1 cellular context compared by ENCODE assay signal in the genomic region with DNA sequence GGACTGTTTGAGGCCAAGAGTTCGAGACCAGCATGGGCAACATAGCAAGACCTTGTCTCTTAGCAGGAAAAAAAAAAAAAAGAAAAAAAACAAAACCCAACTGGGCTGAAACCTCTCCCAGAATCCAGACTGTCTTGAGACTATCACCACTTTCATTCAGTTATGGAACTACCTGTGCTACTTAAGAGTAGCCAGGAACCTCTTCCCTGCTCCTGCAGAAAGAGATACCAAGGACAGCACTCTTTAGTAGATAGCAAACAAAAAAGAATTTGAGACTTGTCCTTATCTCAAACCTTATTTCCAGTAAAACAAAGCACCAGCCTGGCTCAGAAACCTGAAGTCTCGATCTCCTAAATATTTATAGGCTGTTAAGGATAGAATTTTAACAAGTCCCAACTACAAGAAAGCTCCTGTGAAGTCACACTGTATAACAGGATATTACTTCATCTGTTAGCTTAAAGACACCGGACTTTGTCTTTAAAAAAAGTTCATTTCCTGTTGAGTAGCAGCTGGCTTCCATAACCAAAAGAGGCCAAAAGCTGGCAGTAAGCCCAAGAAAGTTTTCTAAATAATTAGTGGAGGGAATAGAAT.
TF ChIP-seq lines count a peak whose summit lies in the region.

No MANE protein-coding gene starts in this region.

TF ChIP-seq in IMR-90, 13 proteins besides CTCF, POLR2A, EP300 and RAD21 (continued from another document):
- TF ChIP-seq RCOR1 (IDR thresholded peaks at IDR 0.05; ENCODE audit: insufficient replicate concordance, low read length), result no peak
- TF ChIP-seq, protein P1, sequence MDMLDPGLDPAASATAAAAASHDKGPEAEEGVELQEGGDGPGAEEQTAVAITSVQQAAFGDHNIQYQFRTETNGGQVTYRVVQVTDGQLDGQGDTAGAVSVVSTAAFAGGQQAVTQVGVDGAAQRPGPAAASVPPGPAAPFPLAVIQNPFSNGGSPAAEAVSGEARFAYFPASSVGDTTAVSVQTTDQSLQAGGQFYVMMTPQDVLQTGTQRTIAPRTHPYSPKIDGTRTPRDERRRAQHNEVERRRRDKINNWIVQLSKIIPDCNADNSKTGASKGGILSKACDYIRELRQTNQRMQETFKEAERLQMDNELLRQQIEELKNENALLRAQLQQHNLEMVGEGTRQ (IDR thresholded peaks at IDR 0.05; ENCODE audit: low read depth, low read length), result no peak
- TF ChIP-seq FOS (IDR thresholded peaks at IDR 0.05; ENCODE audit: low read depth, low read length), result no peak
